Comparison of ENCODE assay signal across 21 cellular contexts in genomic region chr5:103745353-103746065, GRCh38.
"Had no signal": no experiment of that assay in that cellular context is flagged by ENCODE, and none has a peak within 500 bp of the region (broad histone marks: within the 10 kb centered on the region; RNA-seq: fewer than 3 reads in every experiment).

No MANE protein-coding gene starts in this region.

- H3K9ac ChIP-seq: parathyroid adenoma had no signal

- H3K27me3 Mint-ChIP-seq: dendritic cell treated with granulocyte-macrophage colony-stimulating factor and Interleukin-4, amounts not matched to agents 40 ng/mL and 50 ng/mL, for 4 days; effector memory CD8-positive, alpha-beta T cell; natural killer cell treated with Interleukin-12 subunit alpha and Interleukin-12 subunit beta and Interleukin-15 and Interleukin-18, amount 100 ng/mL, for 72 hours had no signal

- H3K79me2 ChIP-seq: parathyroid adenoma had no signal

- FAIRE-seq: colon, frontal cortex had no signal

- H3K27ac ChIP-seq: epithelial cell of prostate, esophagus muscularis mucosa, heart left ventricle, lower lobe of right lung, parathyroid adenoma, prostate gland, right lobe of liver, uterus had no signal

- H3K27me3 ChIP-seq: esophagus muscularis mucosa, heart left ventricle, right lobe of liver, uterus had no signal

- H3K4me3 Mint-ChIP-seq: dendritic cell treated with granulocyte-macrophage colony-stimulating factor and Interleukin-4, amounts not matched to agents 40 ng/mL and 50 ng/mL, for 4 days; effector memory CD8-positive, alpha-beta T cell; natural killer cell treated with Interleukin-12 subunit alpha and Interleukin-12 subunit beta and Interleukin-15 and Interleukin-18, amount 100 ng/mL, for 72 hours; type B pancreatic cell had no signal

- H3K36me3 ChIP-seq: esophagus muscularis mucosa, heart left ventricle, lower lobe of right lung, prostate gland, right lobe of liver, uterus had no signal

- H3K9me3 Mint-ChIP-seq: dendritic cell treated with granulocyte-macrophage colony-stimulating factor and Interleukin-4, amounts not matched to agents 40 ng/mL and 50 ng/mL, for 4 days; type B pancreatic cell had no signal

- H2AFZ ChIP-seq: parathyroid adenoma had no signal

- DNase-seq: effector memory CD8-positive, alpha-beta T cell; heart left ventricle; hippocampal formation; kidney glomerular epithelial cell; lower lobe of right lung; mesenchymal stem cell; midbrain; right lobe of liver; stimulated activated CD4-positive, alpha-beta T cell treated with anti-CD3 and anti-CD28 coated beads, Interleukin-2, amount 100 ng/mL, for 24 hours; stimulated activated naive CD4-positive, alpha-beta T cell treated with Interleukin-2 at 50 U/mL for 16 hours; uterus had no signal

- H3K27ac Mint-ChIP-seq: dendritic cell treated with granulocyte-macrophage colony-stimulating factor and Interleukin-4, amounts not matched to agents 40 ng/mL and 50 ng/mL, for 4 days; effector memory CD8-positive, alpha-beta T cell; natural killer cell treated with Interleukin-12 subunit alpha and Interleukin-12 subunit beta and Interleukin-15 and Interleukin-18, amount 100 ng/mL, for 72 hours; type B pancreatic cell had no signal

- H3K4me1 ChIP-seq: esophagus muscularis mucosa, heart left ventricle, lower lobe of right lung, parathyroid adenoma, prostate gland, right lobe of liver, uterus had no signal

- H3K9me3 ChIP-seq: esophagus muscularis mucosa, heart left ventricle, lower lobe of right lung, prostate gland, right lobe of liver, uterus had no signal

- H3K36me3 Mint-ChIP-seq: natural killer cell treated with Interleukin-12 subunit alpha and Interleukin-12 subunit beta and Interleukin-15 and Interleukin-18, amount 100 ng/mL, for 72 hours had no signal

- ATAC-seq: effector memory CD8-positive, alpha-beta T cell; heart left ventricle; left lobe of liver; lower lobe of right lung; natural killer cell treated with Interleukin-12 subunit alpha and Interleukin-12 subunit beta and Interleukin-15 and Interleukin-18, amount 100 ng/mL, for 72 hours; right lobe of liver had no signal

- H3K4me3 ChIP-seq: esophagus muscularis mucosa, heart left ventricle, lower lobe of right lung, prostate gland, right lobe of liver, uterus had no signal
